8 cellular contexts compared by ENCODE assay signal in genomic region chr2:68158134-68158447, GRCh38. TPM values are rescaled to one million over a fixed set of nuclear protein-coding genes. Genes with fewer than 3 reads are reported as not detected.
DNase-seq lines count a peak whose midpoint lies in the region; ATAC-seq and TF ChIP-seq lines count a peak whose summit lies in the region.

No MANE protein-coding gene starts in this region.

- H3K4me3 ChIP-seq in heart right ventricle (peak overlapping the region; percentile 59 to 96 (median 80)), brain microvascular endothelial cell (ENCODE audit: low read depth, low read length) (peak overlapping the region; percentile 98), aorta (ENCODE audit: low read length in 2 of 2) (peak overlapping the region; percentile 55 to 76)

- ATAC-seq in heart right ventricle (no peak), Right ventricle myocardium superior (ENCODE audit: poor library complexity) (no peak), aorta (ENCODE audit: low FRiP score) (no peak), GM21367 (IDR thresholded peaks at IDR 0.05; ENCODE audit: unreplicated experiment) (no peak)

- no peak for DNase-seq in heart right ventricle
- DNase-seq in Right ventricle myocardium superior, result no peak
- DNase-seq in brain microvascular endothelial cell, result no peak
- DNase-seq in mesothelial cell of epicardium (ENCODE audit: low spot score in 2 of 2, unreplicated experiment in 2 of 2), result no peak
- DNase-seq in aorta, result no peak
- no peak for DNase-seq in SKM-1 (lab: John Stamatoyannopoulos, UW; ENCODE audit: unreplicated experiment)
- DNase-seq in HEK293T (ENCODE audit: extremely low spot score), result no peak

- CTCF ChIA-PET in HEK293T (lab: Yijun Ruan, JAX), result interaction anchor here (0.5 to 0.6 kb wide), 2 partner anchors 36 to 92 kb away, joined by 3 to 4 read pairs; no protein-coding TSS in a partner anchor

- no peaks in the 10 kb centered on the region for H3K27me3 Mint-ChIP-seq in mesothelial cell of epicardium (ENCODE audit: low read depth)

- 1% methylated on average over 7 of the region's 7 CpGs for WGBS in heart right ventricle, 2 donors
- WGBS in aorta, 2 donors, result 0% methylated on average over 7 of the region's 7 CpGs

- in situ Hi-C loops in brain microvascular endothelial cell (cut with HindIII; ENCODE audit: low pct_ligation_motif_present, low sequenced_read_pairs), result no loop called here

- H3K27ac Mint-ChIP-seq in mesothelial cell of epicardium, result peak overlapping the region; percentile 100

- no peaks in the 10 kb centered on the region for H3K9me3 ChIP-seq in heart right ventricle
- no peaks in the 10 kb centered on the region for H3K9me3 ChIP-seq in aorta (ENCODE audit: control insufficient read depth, low read length)

- TF ChIP-seq CTCF in heart right ventricle (IDR thresholded peaks at IDR 0.05), result no peak
- TF ChIP-seq CTCF in brain microvascular endothelial cell (IDR thresholded peaks at IDR 0.05; ENCODE audit: low read depth, low read length, missing control alignments), result no peak
- TF ChIP-seq CTCF in mesothelial cell of epicardium (IDR thresholded peaks at IDR 0.05; ENCODE audit: unreplicated experiment), result no peak

- POLR2A ChIA-PET in HEK293T (lab: Yijun Ruan, JAX), result interaction anchor here (0.6 to 1.4 kb wide), 4 partner anchors 10 to 122 kb away, joined by 3 to 4 read pairs (median 4); partner anchors contain the start of gene C1D

- peak overlapping the region; percentile 92 for H3K4me3 Mint-ChIP-seq in mesothelial cell of epicardium

- no peaks in the 10 kb centered on the region for H3K27me3 ChIP-seq in heart right ventricle
- H3K27me3 ChIP-seq in brain microvascular endothelial cell (replicated peaks), result no peaks in the 10 kb centered on the region
- no peaks in the 10 kb centered on the region for H3K27me3 ChIP-seq in aorta (ENCODE audit: control insufficient read depth in 1 of 2, insufficient read depth in 2 of 2, low read length in 1 of 2)

- no peaks in the 10 kb centered on the region for H3K9me3 Mint-ChIP-seq in mesothelial cell of epicardium

- intact Hi-C loops in heart right ventricle (cut with DNase I), result loop anchor here in 3 of 10 donors (5.0 kb wide), 1 partner anchor 94 kb away; the partner anchor contains the start of gene PPP3R1 (in 3 of the 3)
- intact Hi-C loops in Right ventricle myocardium superior (cut with DNase I), result no loop called here
- intact Hi-C loops in aorta (cut with DNase I), result no loop called here

- peaks cover 0 to 38% (median 18%) of the 10 kb centered on the region in 9 donors for H3K36me3 ChIP-seq in heart right ventricle
- H3K36me3 ChIP-seq in brain microvascular endothelial cell (replicated peaks), result peaks cover 16% of the 10 kb centered on the region
- peaks cover 2 to 6% of the 10 kb centered on the region in 2 donors for H3K36me3 ChIP-seq in aorta (ENCODE audit: control insufficient read depth in 1 of 2, insufficient read depth in 2 of 2, low read length in 1 of 2)

- H3K27ac ChIP-seq in heart right ventricle (peak overlapping the region in 9 of 10 donors; percentile 83 to 95 (median 92)), brain microvascular endothelial cell (peak overlapping the region; percentile 99), aorta (ENCODE audit: low read depth in 1 of 2, low read length in 2 of 2) (peak overlapping the region in 1 of 2 donors; percentile 52)

- H3K4me1 ChIP-seq in heart right ventricle (peaks cover 0 to 44% (median 34%) of the 10 kb centered on the region in 9 donors), aorta (ENCODE audit: control insufficient read depth in 1 of 2, insufficient read depth in 2 of 2, low read length in 2 of 2) (peaks cover 0 to 3% of the 10 kb centered on the region in 2 donors)

- peaks cover 19% of the 10 kb centered on the region for H3K36me3 Mint-ChIP-seq in mesothelial cell of epicardium

- peaks cover 25% of the 10 kb centered on the region for H3K4me1 Mint-ChIP-seq in mesothelial cell of epicardium

TF ChIP-seq in HEK293T, 16 proteins besides CTCF, POLR2A, EP300 and RAD21:
- TF ChIP-seq FOXK2 (IDR thresholded peaks at IDR 0.05), result no peak
- TF ChIP-seq ELF4 (IDR thresholded peaks at IDR 0.05), result no peak

RNA-seq across cellular contexts. Expression of gene PNO1, which starts 0.4 kb away (rescaled TPM):
- total RNA-seq in heart right ventricle, result 10 to 100 TPM in 2 of 10 donors, 1 to 10 TPM in 8; 5.7 to 13.2 (median 8.6) TPM
- polyA plus RNA-seq in heart right ventricle, result 10 to 100 TPM in 1 of 2 donors, 1 to 10 TPM in 1; 4.4 to 13.5 TPM
- total RNA-seq in Right ventricle myocardium superior, result 6.7 TPM
- total RNA-seq in mesothelial cell of epicardium, result 14.0 to 15.2 TPM (median 14.2 TPM) in 3 replicates
- 10 to 100 TPM; 10.5 to 12.2 TPM for total RNA-seq in aorta
- 10 to 100 TPM in 1 of 2 donors, 1 to 10 TPM in 1; 6.6 to 11.6 TPM for polyA plus RNA-seq in aorta
